Comparison of ENCODE assay signal across 1 cellular context in the genomic region with DNA sequence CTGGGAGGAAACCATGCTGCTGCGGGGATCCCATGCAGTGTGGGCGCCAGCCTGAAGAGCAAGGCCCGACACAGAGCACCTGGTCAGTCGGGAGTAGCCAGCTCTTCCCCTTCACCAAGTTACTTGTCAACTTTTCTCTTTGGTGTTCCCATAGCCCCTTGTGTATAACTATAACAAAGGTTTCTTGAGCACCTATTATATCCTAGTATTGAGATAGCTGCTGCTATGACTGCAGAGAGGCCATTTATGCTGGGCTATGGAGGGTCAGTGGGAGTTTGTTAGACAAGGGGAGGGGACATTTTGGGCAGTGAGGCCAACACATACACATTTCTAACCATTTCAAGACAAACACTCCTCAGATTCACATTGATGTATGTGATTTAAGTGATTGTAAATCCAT.
TF ChIP-seq lines count a peak whose summit lies in the region.

No MANE protein-coding gene starts in this region.

TF ChIP-seq in GM12878, 131 proteins besides CTCF, POLR2A, EP300 and RAD21:
- no peak for TF ChIP-seq POLR2AphosphoS5 (IDR thresholded peaks at IDR 0.05; ENCODE audit: low read length)
- TF ChIP-seq IRF4 (IDR thresholded peaks at IDR 0.05; ENCODE audit: low read depth, low read length) = no peak
- TF ChIP-seq, protein P1, sequence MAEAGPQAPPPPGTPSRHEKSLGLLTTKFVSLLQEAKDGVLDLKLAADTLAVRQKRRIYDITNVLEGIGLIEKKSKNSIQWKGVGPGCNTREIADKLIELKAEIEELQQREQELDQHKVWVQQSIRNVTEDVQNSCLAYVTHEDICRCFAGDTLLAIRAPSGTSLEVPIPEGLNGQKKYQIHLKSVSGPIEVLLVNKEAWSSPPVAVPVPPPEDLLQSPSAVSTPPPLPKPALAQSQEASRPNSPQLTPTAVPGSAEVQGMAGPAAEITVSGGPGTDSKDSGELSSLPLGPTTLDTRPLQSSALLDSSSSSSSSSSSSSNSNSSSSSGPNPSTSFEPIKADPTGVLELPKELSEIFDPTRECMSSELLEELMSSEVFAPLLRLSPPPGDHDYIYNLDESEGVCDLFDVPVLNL (IDR thresholded peaks at IDR 0.05; ENCODE audit: low read depth, low read length) = no peak
